1 cellular context compared by ENCODE assay signal in genomic region chr7:5437987-5438386, GRCh38.
TF ChIP-seq lines count a peak whose summit lies in the region.

No MANE protein-coding gene starts in this region.

TF ChIP-seq in HepG2, 621 proteins besides CTCF, POLR2A, EP300 and RAD21:
- no peak for TF ChIP-seq THYN1 (CRISPR knock-in tag; IDR thresholded peaks at IDR 0.05; ENCODE audit: borderline replicate concordance, low read depth)
- peak; percentile 29 for TF ChIP-seq AGO2 (optimal IDR thresholded peaks at IDR 0.05; ENCODE audit: low read depth, low read length)
- no peak for TF ChIP-seq MAZ (IDR thresholded peaks at IDR 0.05; ENCODE audit: borderline replicate concordance, low read depth, low read length)
- 0 out of 2 replicates have a peak, but pooled peaks have one; percentile 42 for TF ChIP-seq MAZ (CRISPR knock-in tag; IDR thresholded peaks at IDR 0.05; ENCODE audit: low read depth)
- no peak for TF ChIP-seq ZNF496 (CRISPR knock-in tag; IDR thresholded peaks at IDR 0.05; ENCODE audit: insufficient replicate concordance)
- TF ChIP-seq ZNF749 (CRISPR knock-in tag; IDR thresholded peaks at IDR 0.05; ENCODE audit: borderline replicate concordance), result no peak
- 0 out of 2 replicates have a peak, but pooled peaks have one; percentile 4 for TF ChIP-seq KDM2A (CRISPR knock-in tag; IDR thresholded peaks at IDR 0.05; ENCODE audit: borderline replicate concordance, low read depth)
- no peak for TF ChIP-seq TARDBP (CRISPR knock-in tag; IDR thresholded peaks at IDR 0.05)
- peak; percentile 79 for TF ChIP-seq HNRNPL (IDR thresholded peaks at IDR 0.05; ENCODE audit: low read depth, low read length)
- TF ChIP-seq PRDM4 (CRISPR knock-in tag; IDR thresholded peaks at IDR 0.05; ENCODE audit: borderline replicate concordance), result no peak
